In genomic region chr7:98240961-98241673, GRCh38 we compare ENCODE assay signal across 1 cellular context.
TF ChIP-seq lines count a peak whose summit lies in the region.

No MANE protein-coding gene starts in this region.

TF ChIP-seq in HepG2, 621 proteins besides CTCF, POLR2A, EP300 and RAD21:
- peak; percentile 44; the same call in 1 of the 2 replicates for TF ChIP-seq ZNF710 (CRISPR knock-in tag; IDR thresholded peaks at IDR 0.05; ENCODE audit: borderline replicate concordance)
- 0 out of 2 replicates have a peak, but pooled peaks have one; percentile 31 for TF ChIP-seq ZBTB7A (CRISPR knock-in tag; IDR thresholded peaks at IDR 0.05)
- 0 out of 2 replicates have a peak, but pooled peaks have one; percentile 37 for TF ChIP-seq THAP9 (CRISPR knock-in tag; IDR thresholded peaks at IDR 0.05; ENCODE audit: borderline replicate concordance)
- TF ChIP-seq CHCHD3 (CRISPR knock-in tag; IDR thresholded peaks at IDR 0.05) = no peak
- no peak for TF ChIP-seq ZNF577 (CRISPR knock-in tag; IDR thresholded peaks at IDR 0.05; ENCODE audit: borderline replicate concordance, low read depth)
- TF ChIP-seq SMC3 (IDR thresholded peaks at IDR 0.05; ENCODE audit: low read length) = peak; percentile 60
- TF ChIP-seq ZNF687 (CRISPR knock-in tag; IDR thresholded peaks at IDR 0.05) = peak; percentile 48
- TF ChIP-seq PREB (CRISPR knock-in tag; IDR thresholded peaks at IDR 0.05) = no peak
- TF ChIP-seq KDM2A (CRISPR knock-in tag; IDR thresholded peaks at IDR 0.05; ENCODE audit: borderline replicate concordance, low read depth) = peak; percentile 25; the same call in 1 of the 2 replicates
- TF ChIP-seq ZNF468 (CRISPR knock-in tag; IDR thresholded peaks at IDR 0.05) = no peak
- TF ChIP-seq TEF (CRISPR knock-in tag; IDR thresholded peaks at IDR 0.05) = no peak
- 0 out of 2 replicates have a peak, but pooled peaks have one; percentile 28 for TF ChIP-seq ZNF230 (CRISPR knock-in tag; IDR thresholded peaks at IDR 0.05)
- TF ChIP-seq ARNT2 (CRISPR knock-in tag; IDR thresholded peaks at IDR 0.05; ENCODE audit: low read depth) = peak; percentile 50; the same call in 1 of the 2 replicates
- TF ChIP-seq POGK (CRISPR knock-in tag; conservative IDR thresholded peaks at IDR 0.05) = 0 out of 2 replicates have a peak, but pooled peaks have one; percentile 30
- 0 out of 2 replicates have a peak, but pooled peaks have one; percentile 41 for TF ChIP-seq MXD1 (CRISPR knock-in tag; IDR thresholded peaks at IDR 0.05)
- TF ChIP-seq STAG1 (CRISPR knock-in tag; IDR thresholded peaks at IDR 0.05) = peak; percentile 81
- 0 out of 2 replicates have a peak, but pooled peaks have one; percentile 37 for TF ChIP-seq SALL1 (CRISPR knock-in tag; IDR thresholded peaks at IDR 0.05)
- no peak for TF ChIP-seq MEIS2 (CRISPR knock-in tag; IDR thresholded peaks at IDR 0.05)
- no peak for TF ChIP-seq TRAFD1 (CRISPR knock-in tag; IDR thresholded peaks at IDR 0.05; ENCODE audit: borderline replicate concordance)
- 0 out of 2 replicates have a peak, but pooled peaks have one; percentile 40 for TF ChIP-seq ZNF598 (CRISPR knock-in tag; IDR thresholded peaks at IDR 0.05; ENCODE audit: borderline replicate concordance)
- peak; percentile 64; the same call in 1 of the 2 replicates for TF ChIP-seq ZNF235 (CRISPR knock-in tag; IDR thresholded peaks at IDR 0.05; ENCODE audit: borderline replicate concordance)
- TF ChIP-seq ZNF501 (CRISPR knock-in tag; IDR thresholded peaks at IDR 0.05) = peak; percentile 36; the same call in 1 of the 2 replicates
